In the genomic region with DNA sequence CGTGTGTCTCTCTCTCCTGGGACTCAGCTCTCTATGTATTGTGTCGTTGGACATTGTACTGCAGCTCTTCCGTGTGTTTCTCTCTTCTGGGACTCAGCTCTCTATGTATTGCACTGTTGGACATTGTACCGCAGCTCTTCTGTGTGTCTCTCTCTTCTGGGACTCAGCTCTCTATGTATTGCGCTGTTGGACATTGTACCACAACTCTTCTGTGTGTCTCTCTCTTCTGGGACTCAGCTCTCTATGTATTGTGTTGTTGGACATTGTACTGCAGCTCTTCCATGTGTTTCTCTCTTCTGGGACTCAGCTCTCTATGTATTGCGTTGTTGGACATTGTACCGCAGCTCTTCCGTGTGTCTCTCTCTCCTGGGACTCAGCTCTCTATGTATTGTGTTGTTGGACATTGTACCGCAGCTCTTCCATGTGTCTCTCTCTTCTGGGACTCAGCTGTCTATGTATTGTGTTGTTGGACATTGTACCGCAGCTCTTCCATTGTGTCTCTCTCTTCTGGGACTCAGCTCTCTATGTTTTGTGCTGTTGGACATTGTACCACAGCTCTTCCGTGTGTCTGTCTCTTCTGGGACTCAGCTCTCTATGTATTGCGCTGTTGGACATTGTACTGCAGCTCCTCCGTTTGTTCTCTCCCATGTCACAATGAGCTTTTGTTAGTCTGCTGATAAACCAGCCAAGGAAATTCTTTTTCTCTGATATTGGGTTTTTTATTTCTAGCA, we compare ENCODE assay signal across 1 cellular context.
TF ChIP-seq lines count a peak whose summit lies in the region.

No MANE protein-coding gene starts in this region.

TF ChIP-seq in HepG2, 621 proteins besides CTCF, POLR2A, EP300 and RAD21 (continued from another document and continues in another):
- TF ChIP-seq, protein P1, sequence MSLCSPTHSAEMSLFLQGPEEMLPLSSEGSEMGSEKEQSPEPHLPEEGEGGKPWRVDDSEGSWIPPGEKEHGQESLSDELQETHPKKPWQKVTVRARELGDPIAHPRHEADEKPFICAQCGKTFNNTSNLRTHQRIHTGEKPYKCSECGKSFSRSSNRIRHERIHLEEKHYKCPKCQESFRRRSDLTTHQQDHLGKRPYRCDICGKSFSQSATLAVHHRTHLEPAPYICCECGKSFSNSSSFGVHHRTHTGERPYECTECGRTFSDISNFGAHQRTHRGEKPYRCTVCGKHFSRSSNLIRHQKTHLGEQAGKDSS (CRISPR knock-in tag; IDR thresholded peaks at IDR 0.05; ENCODE audit: borderline replicate concordance, low read depth): peak; percentile 91; the same call in 1 of the 2 replicates
- no peak; the same call in 1 of the 2 replicates for TF ChIP-seq HHEX (CRISPR knock-in tag; IDR thresholded peaks at IDR 0.05)
- no peak for TF ChIP-seq NFE2L2 (IDR thresholded peaks at IDR 0.05; ENCODE audit: low read length)
- TF ChIP-seq, protein P2, sequence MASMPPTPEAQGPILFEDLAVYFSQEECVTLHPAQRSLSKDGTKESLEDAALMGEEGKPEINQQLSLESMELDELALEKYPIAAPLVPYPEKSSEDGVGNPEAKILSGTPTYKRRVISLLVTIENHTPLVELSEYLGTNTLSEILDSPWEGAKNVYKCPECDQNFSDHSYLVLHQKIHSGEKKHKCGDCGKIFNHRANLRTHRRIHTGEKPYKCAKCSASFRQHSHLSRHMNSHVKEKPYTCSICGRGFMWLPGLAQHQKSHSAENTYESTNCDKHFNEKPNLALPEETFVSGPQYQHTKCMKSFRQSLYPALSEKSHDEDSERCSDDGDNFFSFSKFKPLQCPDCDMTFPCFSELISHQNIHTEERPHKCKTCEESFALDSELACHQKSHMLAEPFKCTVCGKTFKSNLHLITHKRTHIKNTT (CRISPR knock-in tag; IDR thresholded peaks at IDR 0.05): no peak
- TF ChIP-seq ZBTB8A (CRISPR knock-in tag; IDR thresholded peaks at IDR 0.05; ENCODE audit: borderline replicate concordance, low read depth): no peak
- TF ChIP-seq, protein P3, sequence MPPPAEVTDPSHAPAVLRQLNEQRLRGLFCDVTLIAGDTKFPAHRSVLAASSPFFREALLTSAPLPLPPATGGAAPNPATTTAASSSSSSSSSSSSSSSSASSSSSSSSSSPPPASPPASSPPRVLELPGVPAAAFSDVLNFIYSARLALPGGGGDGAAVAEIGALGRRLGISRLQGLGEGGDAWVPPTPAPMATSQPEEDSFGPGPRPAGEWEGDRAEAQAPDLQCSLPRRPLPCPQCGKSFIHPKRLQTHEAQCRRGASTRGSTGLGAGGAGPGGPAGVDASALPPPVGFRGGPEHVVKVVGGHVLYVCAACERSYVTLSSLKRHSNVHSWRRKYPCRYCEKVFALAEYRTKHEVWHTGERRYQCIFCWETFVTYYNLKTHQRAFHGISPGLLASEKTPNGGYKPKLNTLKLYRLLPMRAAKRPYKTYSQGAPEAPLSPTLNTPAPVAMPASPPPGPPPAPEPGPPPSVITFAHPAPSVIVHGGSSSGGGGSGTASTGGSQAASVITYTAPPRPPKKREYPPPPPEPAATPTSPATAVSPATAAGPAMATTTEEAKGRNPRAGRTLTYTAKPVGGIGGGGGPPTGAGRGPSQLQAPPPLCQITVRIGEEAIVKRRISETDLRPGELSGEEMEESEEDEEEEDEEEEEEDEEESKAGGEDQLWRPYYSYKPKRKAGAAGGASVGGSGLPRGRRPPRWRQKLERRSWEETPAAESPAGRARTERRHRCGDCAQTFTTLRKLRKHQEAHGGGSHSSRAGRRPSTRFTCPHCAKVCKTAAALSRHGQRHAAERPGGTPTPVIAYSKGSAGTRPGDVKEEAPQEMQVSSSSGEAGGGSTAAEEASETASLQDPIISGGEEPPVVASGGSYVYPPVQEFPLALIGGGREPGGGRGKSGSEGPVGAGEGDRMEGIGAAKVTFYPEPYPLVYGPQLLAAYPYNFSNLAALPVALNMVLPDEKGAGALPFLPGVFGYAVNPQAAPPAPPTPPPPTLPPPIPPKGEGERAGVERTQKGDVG (CRISPR knock-in tag; IDR thresholded peaks at IDR 0.05; ENCODE audit: borderline replicate concordance): no peak
- TF ChIP-seq, protein P4, sequence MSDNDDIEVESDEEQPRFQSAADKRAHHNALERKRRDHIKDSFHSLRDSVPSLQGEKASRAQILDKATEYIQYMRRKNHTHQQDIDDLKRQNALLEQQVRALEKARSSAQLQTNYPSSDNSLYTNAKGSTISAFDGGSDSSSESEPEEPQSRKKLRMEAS (IDR thresholded peaks at IDR 0.05): peak; percentile 76
- TF ChIP-seq, protein P5, sequence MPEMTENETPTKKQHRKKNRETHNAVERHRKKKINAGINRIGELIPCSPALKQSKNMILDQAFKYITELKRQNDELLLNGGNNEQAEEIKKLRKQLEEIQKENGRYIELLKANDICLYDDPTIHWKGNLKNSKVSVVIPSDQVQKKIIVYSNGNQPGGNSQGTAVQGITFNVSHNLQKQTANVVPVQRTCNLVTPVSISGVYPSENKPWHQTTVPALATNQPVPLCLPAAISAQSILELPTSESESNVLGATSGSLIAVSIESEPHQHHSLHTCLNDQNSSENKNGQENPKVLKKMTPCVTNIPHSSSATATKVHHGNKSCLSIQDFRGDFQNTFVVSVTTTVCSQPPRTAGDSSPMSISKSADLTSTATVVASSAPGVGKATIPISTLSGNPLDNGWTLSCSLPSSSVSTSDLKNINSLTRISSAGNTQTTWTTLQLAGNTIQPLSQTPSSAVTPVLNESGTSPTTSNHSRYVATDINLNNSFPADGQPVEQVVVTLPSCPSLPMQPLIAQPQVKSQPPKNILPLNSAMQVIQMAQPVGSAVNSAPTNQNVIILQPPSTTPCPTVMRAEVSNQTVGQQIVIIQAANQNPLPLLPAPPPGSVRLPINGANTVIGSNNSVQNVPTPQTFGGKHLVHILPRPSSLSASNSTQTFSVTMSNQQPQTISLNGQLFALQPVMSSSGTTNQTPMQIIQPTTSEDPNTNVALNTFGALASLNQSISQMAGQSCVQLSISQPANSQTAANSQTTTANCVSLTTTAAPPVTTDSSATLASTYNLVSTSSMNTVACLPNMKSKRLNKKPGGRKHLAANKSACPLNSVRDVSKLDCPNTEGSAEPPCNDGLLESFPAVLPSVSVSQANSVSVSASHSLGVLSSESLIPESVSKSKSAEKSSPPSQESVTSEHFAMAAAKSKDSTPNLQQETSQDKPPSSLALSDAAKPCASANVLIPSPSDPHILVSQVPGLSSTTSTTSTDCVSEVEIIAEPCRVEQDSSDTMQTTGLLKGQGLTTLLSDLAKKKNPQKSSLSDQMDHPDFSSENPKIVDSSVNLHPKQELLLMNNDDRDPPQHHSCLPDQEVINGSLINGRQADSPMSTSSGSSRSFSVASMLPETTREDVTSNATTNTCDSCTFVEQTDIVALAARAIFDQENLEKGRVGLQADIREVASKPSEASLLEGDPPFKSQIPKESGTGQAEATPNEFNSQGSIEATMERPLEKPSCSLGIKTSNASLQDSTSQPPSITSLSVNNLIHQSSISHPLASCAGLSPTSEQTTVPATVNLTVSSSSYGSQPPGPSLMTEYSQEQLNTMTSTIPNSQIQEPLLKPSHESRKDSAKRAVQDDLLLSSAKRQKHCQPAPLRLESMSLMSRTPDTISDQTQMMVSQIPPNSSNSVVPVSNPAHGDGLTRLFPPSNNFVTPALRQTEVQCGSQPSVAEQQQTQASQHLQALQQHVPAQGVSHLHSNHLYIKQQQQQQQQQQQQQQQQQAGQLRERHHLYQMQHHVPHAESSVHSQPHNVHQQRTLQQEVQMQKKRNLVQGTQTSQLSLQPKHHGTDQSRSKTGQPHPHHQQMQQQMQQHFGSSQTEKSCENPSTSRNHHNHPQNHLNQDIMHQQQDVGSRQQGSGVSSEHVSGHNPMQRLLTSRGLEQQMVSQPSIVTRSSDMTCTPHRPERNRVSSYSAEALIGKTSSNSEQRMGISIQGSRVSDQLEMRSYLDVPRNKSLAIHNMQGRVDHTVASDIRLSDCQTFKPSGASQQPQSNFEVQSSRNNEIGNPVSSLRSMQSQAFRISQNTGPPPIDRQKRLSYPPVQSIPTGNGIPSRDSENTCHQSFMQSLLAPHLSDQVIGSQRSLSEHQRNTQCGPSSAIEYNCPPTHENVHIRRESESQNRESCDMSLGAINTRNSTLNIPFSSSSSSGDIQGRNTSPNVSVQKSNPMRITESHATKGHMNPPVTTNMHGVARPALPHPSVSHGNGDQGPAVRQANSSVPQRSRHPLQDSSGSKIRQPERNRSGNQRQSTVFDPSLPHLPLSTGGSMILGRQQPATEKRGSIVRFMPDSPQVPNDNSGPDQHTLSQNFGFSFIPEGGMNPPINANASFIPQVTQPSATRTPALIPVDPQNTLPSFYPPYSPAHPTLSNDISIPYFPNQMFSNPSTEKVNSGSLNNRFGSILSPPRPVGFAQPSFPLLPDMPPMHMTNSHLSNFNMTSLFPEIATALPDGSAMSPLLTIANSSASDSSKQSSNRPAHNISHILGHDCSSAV (CRISPR knock-in tag; IDR thresholded peaks at IDR 0.05; ENCODE audit: borderline replicate concordance): no peak
- TF ChIP-seq ZNF605 (CRISPR knock-in tag; IDR thresholded peaks at IDR 0.05): no peak; the same call in none of the 2 replicates
- TF ChIP-seq IRF2 (CRISPR knock-in tag; IDR thresholded peaks at IDR 0.05): peak; percentile 27; the same call in 1 of the 2 replicates
- TF ChIP-seq ETV6 (CRISPR knock-in tag; conservative IDR thresholded peaks at IDR 0.05): no peak
- TF ChIP-seq ZNF547 (CRISPR knock-in tag; IDR thresholded peaks at IDR 0.05): peak; percentile 59
- TF ChIP-seq TP53 (CRISPR knock-in tag; conservative IDR thresholded peaks at IDR 0.05): no peak
- TF ChIP-seq, protein P6, sequence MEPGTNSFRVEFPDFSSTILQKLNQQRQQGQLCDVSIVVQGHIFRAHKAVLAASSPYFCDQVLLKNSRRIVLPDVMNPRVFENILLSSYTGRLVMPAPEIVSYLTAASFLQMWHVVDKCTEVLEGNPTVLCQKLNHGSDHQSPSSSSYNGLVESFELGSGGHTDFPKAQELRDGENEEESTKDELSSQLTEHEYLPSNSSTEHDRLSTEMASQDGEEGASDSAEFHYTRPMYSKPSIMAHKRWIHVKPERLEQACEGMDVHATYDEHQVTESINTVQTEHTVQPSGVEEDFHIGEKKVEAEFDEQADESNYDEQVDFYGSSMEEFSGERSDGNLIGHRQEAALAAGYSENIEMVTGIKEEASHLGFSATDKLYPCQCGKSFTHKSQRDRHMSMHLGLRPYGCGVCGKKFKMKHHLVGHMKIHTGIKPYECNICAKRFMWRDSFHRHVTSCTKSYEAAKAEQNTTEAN (CRISPR knock-in tag; conservative IDR thresholded peaks at IDR 0.05): no peak
- TF ChIP-seq TAF15 (IDR thresholded peaks at IDR 0.05; ENCODE audit: low read depth, low read length, poor library complexity, severe bottlenecking): no peak
- no peak for TF ChIP-seq TAF1 (CRISPR knock-in tag; IDR thresholded peaks at IDR 0.05)
- TF ChIP-seq ZBTB38 (CRISPR knock-in tag; IDR thresholded peaks at IDR 0.05): 0 out of 2 replicates have a peak, but pooled peaks have one; percentile 5
- TF ChIP-seq ZNF850 (CRISPR knock-in tag; conservative IDR thresholded peaks at IDR 0.05): no peak
- TF ChIP-seq, protein P7, sequence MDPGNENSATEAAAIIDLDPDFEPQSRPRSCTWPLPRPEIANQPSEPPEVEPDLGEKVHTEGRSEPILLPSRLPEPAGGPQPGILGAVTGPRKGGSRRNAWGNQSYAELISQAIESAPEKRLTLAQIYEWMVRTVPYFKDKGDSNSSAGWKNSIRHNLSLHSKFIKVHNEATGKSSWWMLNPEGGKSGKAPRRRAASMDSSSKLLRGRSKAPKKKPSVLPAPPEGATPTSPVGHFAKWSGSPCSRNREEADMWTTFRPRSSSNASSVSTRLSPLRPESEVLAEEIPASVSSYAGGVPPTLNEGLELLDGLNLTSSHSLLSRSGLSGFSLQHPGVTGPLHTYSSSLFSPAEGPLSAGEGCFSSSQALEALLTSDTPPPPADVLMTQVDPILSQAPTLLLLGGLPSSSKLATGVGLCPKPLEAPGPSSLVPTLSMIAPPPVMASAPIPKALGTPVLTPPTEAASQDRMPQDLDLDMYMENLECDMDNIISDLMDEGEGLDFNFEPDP (CRISPR knock-in tag; conservative IDR thresholded peaks at IDR 0.05): no peak
- no peak for TF ChIP-seq U2AF1 (optimal IDR thresholded peaks at IDR 0.05; ENCODE audit: low read depth, low read length)
- TF ChIP-seq, protein P8, sequence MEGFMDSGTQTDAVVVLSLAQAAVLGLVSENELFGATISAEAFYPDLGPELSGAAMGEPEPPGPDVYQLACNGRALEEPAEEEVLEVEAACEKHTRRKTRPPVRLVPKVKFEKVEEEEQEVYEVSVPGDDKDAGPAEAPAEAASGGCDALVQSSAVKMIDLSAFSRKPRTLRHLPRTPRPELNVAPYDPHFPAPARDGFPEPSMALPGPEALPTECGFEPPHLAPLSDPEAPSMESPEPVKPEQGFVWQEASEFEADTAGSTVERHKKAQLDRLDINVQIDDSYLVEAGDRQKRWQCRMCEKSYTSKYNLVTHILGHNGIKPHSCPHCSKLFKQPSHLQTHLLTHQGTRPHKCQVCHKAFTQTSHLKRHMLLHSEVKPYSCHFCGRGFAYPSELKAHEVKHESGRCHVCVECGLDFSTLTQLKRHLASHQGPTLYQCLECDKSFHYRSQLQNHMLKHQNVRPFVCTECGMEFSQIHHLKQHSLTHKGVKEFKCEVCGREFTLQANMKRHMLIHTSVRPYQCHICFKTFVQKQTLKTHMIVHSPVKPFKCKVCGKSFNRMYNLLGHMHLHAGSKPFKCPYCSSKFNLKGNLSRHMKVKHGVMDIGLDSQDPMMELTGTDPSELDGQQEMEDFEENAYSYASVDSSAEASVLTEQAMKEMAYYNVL (CRISPR knock-in tag; IDR thresholded peaks at IDR 0.05; ENCODE audit: borderline replicate concordance): peak; percentile 100
- no peak for TF ChIP-seq SP5 (CRISPR knock-in tag; IDR thresholded peaks at IDR 0.05; ENCODE audit: borderline replicate concordance, low read depth)
- TF ChIP-seq, protein P9, sequence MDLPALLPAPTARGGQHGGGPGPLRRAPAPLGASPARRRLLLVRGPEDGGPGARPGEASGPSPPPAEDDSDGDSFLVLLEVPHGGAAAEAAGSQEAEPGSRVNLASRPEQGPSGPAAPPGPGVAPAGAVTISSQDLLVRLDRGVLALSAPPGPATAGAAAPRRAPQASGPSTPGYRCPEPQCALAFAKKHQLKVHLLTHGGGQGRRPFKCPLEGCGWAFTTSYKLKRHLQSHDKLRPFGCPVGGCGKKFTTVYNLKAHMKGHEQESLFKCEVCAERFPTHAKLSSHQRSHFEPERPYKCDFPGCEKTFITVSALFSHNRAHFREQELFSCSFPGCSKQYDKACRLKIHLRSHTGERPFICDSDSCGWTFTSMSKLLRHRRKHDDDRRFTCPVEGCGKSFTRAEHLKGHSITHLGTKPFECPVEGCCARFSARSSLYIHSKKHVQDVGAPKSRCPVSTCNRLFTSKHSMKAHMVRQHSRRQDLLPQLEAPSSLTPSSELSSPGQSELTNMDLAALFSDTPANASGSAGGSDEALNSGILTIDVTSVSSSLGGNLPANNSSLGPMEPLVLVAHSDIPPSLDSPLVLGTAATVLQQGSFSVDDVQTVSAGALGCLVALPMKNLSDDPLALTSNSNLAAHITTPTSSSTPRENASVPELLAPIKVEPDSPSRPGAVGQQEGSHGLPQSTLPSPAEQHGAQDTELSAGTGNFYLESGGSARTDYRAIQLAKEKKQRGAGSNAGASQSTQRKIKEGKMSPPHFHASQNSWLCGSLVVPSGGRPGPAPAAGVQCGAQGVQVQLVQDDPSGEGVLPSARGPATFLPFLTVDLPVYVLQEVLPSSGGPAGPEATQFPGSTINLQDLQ (CRISPR knock-in tag; IDR thresholded peaks at IDR 0.05): no peak
- TF ChIP-seq ZSCAN29 (CRISPR knock-in tag; conservative IDR thresholded peaks at IDR 0.05): no peak; the same call in 1 of the 2 replicates
- TF ChIP-seq ZFAT (CRISPR knock-in tag; conservative IDR thresholded peaks at IDR 0.05): no peak
- TF ChIP-seq RFXAP (CRISPR knock-in tag; IDR thresholded peaks at IDR 0.05; ENCODE audit: borderline replicate concordance): no peak
- TF ChIP-seq ZNF337 (CRISPR knock-in tag; IDR thresholded peaks at IDR 0.05; ENCODE audit: borderline replicate concordance, low read depth): no peak
